ENCODE assay signal across 13 cellular contexts in genomic region chr14:68783408-68784297, GRCh38. TPM values are rescaled to one million over a fixed set of nuclear protein-coding genes. Genes with fewer than 3 reads are reported as not detected.
DNase-seq lines count a peak whose midpoint lies in the region; ATAC-seq and TF ChIP-seq lines count a peak whose summit lies in the region.
"Had no signal": no experiment of that assay in that cellular context is flagged by ENCODE, and none has a peak within 500 bp of the region (broad histone marks: within the 10 kb centered on the region; RNA-seq: fewer than 3 reads in every experiment).

No MANE protein-coding gene starts in this region.

- no peaks in the 10 kb centered on the region for H3K27me3 ChIP-seq in RWPE2 (ENCODE audit: insufficient read depth, poor library complexity, severe bottlenecking)
- no peaks in the 10 kb centered on the region for H3K27me3 ChIP-seq in prostate gland (replicated peaks; ENCODE audit: insufficient read depth)

- intact Hi-C loops in left colon (cut with DNase I, micrococcal nuclease) (no loop called here), prostate gland (cut with DNase I) (loop anchor here (5.0 kb wide), 1 partner anchor 106 kb away; no protein-coding TSS in a partner anchor)

- TF ChIP-seq CTCF in RWPE2 (IDR thresholded peaks at IDR 0.05; ENCODE audit: poor library complexity, severe bottlenecking), result no peak
- no peak for TF ChIP-seq CTCF in prostate gland (IDR thresholded peaks at IDR 0.05)

- H3K27ac ChIP-seq in RWPE2 (ENCODE audit: poor library complexity, severe bottlenecking), result peak overlapping the region; percentile 99
- H3K27ac ChIP-seq in prostate gland, result no peak overlapping the region
- H3K27ac ChIP-seq: KMS-11, SK-N-MC had no signal

- DNase-seq in DMS53 (lab: John Stamatoyannopoulos, UW) (peak; percentile 79), RWPE2 (ENCODE audit: low spot score) (no peak), left colon (peak; percentile 53 to 73), foreskin melanocyte (no peak), prostate gland (ENCODE audit: low spot score) (no peak), LoVo (ENCODE audit: low spot score) (no peak)
- DNase-seq in stimulated activated CD8-positive, alpha-beta memory T cell treated with anti-CD3 and anti-CD28 coated beads, Interleukin-4, amount 100 ng/mL, for 48 hours, result peak; percentile 25
- DNase-seq: activated CD4-positive, alpha-beta T cell treated with anti-CD3 and anti-CD28 coated beads, Interleukin-2, amount 50 U/mL, for 1 hour; NCI-H345; retina had no signal

- H3K36me3 ChIP-seq in RWPE2 (ENCODE audit: low read depth) (peaks cover 17% of the 10 kb centered on the region), prostate gland (no peaks in the 10 kb centered on the region)

- no peak overlapping the region for H3K4me3 ChIP-seq in RWPE2 (ENCODE audit: severe bottlenecking)
- no peak overlapping the region for H3K4me3 ChIP-seq in prostate gland
- H3K4me3 ChIP-seq: SK-N-MC had no signal

- TF ChIP-seq POLR2A in prostate gland (IDR thresholded peaks at IDR 0.05), result no peak

- peaks cover 53% of the 10 kb centered on the region for H3K4me1 ChIP-seq in RWPE2 (ENCODE audit: insufficient read depth, poor library complexity, severe bottlenecking)
- peaks cover 19% of the 10 kb centered on the region for H3K4me1 ChIP-seq in prostate gland (replicated peaks)

- 77% methylated on average over 3 of the region's 3 CpGs for WGBS in prostate gland

- ATAC-seq in RWPE2 (ENCODE audit: low read depth) (no peak), left colon (peak; percentile 63), HG03520 (IDR thresholded peaks at IDR 0.05; ENCODE audit: unreplicated experiment) (no peak)

- H3K9me3 ChIP-seq in RWPE2 (ENCODE audit: severe bottlenecking), result no peaks in the 10 kb centered on the region
- H3K9me3 ChIP-seq in prostate gland, result no peaks in the 10 kb centered on the region

RNA-seq across cellular contexts. Expression of gene ZFP36L1, which starts 9.2 kb away (rescaled TPM):
- 100 to 1,000 TPM in 1 of 2 donors, 10 to 100 TPM in 1; 79.2 to 127 TPM for total RNA-seq in left colon
- 100 to 1,000 TPM; 359 to 556 TPM for total RNA-seq in prostate gland

Comparison
In these comparisons a context has a peak if more than half of its experiments do, and no peak if none do; other contexts are left out.
1. DNase-seq: peak in DMS53 (single experiment), left colon (2 of 2) and stimulated activated CD8-positive, alpha-beta memory T cell treated with anti-CD3 and anti-CD28 coated beads, Interleukin-4, amount 100 ng/mL, for 48 hours (single experiment); none in RWPE2 (single experiment), foreskin melanocyte (single experiment), prostate gland (single experiment) and LoVo (single experiment).